In the genomic region with DNA sequence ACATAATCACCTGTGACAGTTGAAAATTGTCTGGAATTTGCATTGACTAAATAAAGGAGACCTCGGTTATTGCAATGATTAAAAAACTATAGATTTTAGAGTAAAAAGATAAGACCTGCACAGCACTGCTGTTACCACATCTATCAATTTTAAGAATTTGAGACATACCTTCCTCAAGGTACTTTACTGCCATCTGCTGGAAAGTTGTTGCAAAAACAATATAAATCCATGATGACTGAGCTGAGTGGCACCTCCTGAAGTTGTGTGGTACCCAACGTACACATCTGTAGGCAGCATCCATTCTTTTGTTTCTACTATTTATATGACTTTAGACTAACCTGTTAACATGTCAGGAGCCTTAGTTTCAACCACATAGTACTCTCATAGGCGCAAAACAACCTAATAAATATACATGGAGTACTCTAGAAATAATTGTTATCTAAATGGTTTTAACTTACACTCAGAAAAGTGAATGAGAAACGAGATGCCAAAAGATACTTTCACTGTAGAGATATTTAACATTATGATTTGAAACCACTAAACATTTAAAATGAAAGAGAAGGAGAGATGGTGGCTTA, we compare ENCODE assay signal across 8 cellular contexts.
DNase-seq lines count a peak whose midpoint lies in the region; ATAC-seq and TF ChIP-seq lines count a peak whose summit lies in the region.

No MANE protein-coding gene starts in this region.

- TF ChIP-seq CTCF in omental fat pad (IDR thresholded peaks at IDR 0.05): no peak

- no peak overlapping the region for H3K4me3 Mint-ChIP-seq in activated T-cell treated with anti-CD3 and anti-CD28 coated beads, Interleukin-2, amount 50 U/mL, for 72 hours

- peak overlapping the region; percentile 85 for H3K27ac Mint-ChIP-seq in activated T-cell treated with anti-CD3 and anti-CD28 coated beads, Interleukin-2, amount 50 U/mL, for 72 hours

- peak; percentile 6 to 37 for DNase-seq in activated T-cell treated with anti-CD3 and anti-CD28 coated beads, Interleukin-2, amount 50 U/mL, for 72 hours
- DNase-seq in activated T-cell treated with anti-CD3 and anti-CD28 coated beads for 4 hours: no peak
- DNase-seq in NCI-H1694 treated with DMSO at 0.1 percent for 48 hours (lab: John Stamatoyannopoulos, UW): peak; percentile 47
- DNase-seq in SW480 (ENCODE audit: low spot score): peak; percentile 52
- DNase-seq in fibroblast of the conjunctiva (ENCODE audit: low read depth): peak; percentile 48
- DNase-seq in omental fat pad (ENCODE audit: low spot score): no peak
- no peak for DNase-seq in stimulated activated CD8-positive, alpha-beta memory T cell treated with anti-CD3 and anti-CD28 coated beads, Interleukin-4, amount 100 ng/mL, for 48 hours

- ATAC-seq in activated T-cell treated with anti-CD3 and anti-CD28 coated beads, Interleukin-2, amount 50 U/mL, for 72 hours (replicated peaks in 1 of 2): peak; percentile 74 to 76
- ATAC-seq in HG02588 (IDR thresholded peaks at IDR 0.05; ENCODE audit: unreplicated experiment) (peak; percentile 55), omental fat pad (ENCODE audit: low FRiP score) (peak; percentile 66)

- peaks cover 0 to 2% of the 10 kb centered on the region in 2 donors for H3K36me3 Mint-ChIP-seq in activated T-cell treated with anti-CD3 and anti-CD28 coated beads, Interleukin-2, amount 50 U/mL, for 72 hours (ENCODE audit: insufficient read depth in 2 of 2)

- H3K4me1 Mint-ChIP-seq in activated T-cell treated with anti-CD3 and anti-CD28 coated beads, Interleukin-2, amount 50 U/mL, for 72 hours (ENCODE audit: low read depth): no peaks in the 10 kb centered on the region

- H3K27me3 Mint-ChIP-seq in activated T-cell treated with anti-CD3 and anti-CD28 coated beads, Interleukin-2, amount 50 U/mL, for 72 hours (ENCODE audit: low read depth): no peaks in the 10 kb centered on the region

- no peaks in the 10 kb centered on the region for H3K9me3 Mint-ChIP-seq in activated T-cell treated with anti-CD3 and anti-CD28 coated beads, Interleukin-2, amount 50 U/mL, for 72 hours

Comparison
In these comparisons a context has a peak if more than half of its experiments do, and no peak if none do; other contexts are left out.
1. DNase-seq: peak in activated T-cell treated with anti-CD3 and anti-CD28 coated beads, Interleukin-2, amount 50 U/mL, for 72 hours (2 of 2), NCI-H1694 treated with DMSO at 0.1 percent for 48 hours (single experiment), SW480 (single experiment) and fibroblast of the conjunctiva (single experiment); none in activated T-cell treated with anti-CD3 and anti-CD28 coated beads for 4 hours (single experiment), omental fat pad (single experiment) and stimulated activated CD8-positive, alpha-beta memory T cell treated with anti-CD3 and anti-CD28 coated beads, Interleukin-4, amount 100 ng/mL, for 48 hours (single experiment).
2. Peak in every context shown above with its lines, with median percentiles within 50 percentile points of each other: ATAC-seq.